In the genomic region with DNA sequence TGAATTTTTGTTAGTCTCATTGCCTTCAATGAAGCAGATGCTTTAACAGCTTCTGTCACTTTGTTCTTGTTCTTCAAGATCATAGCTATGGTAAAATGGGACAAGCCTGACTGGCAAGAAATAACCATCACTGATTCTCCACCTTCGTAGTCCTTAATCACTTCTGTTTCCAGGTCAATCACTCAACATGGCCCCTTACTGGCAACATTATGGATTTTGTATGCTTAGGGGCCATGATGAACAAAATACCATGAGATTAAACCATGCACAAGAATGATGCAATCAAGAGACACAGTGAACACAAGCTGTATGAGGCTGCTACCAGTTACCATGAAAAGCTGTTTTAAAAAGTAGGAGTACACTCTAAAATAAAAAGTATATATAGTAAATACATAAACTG, we compare ENCODE assay signal across 20 cellular contexts. TPM values are rescaled to one million over a fixed set of nuclear protein-coding genes. Genes with fewer than 3 reads are reported as not detected.
DNase-seq lines count a peak whose midpoint lies in the region; ATAC-seq and TF ChIP-seq lines count a peak whose summit lies in the region.
"Had no signal": no experiment of that assay in that cellular context is flagged by ENCODE, and none has a peak within 500 bp of the region (broad histone marks: within the 10 kb centered on the region; RNA-seq: fewer than 3 reads in every experiment).

No MANE protein-coding gene starts in this region.

- no peak for ATAC-seq in Panc1
- ATAC-seq: left cardiac atrium had no signal

- no peaks in the 10 kb centered on the region for H3K9me3 Mint-ChIP-seq in activated naive CD4-positive, alpha-beta T cell treated with anti-CD3 and anti-CD28 coated beads for 36 hours
- H3K9me3 Mint-ChIP-seq in progenitor cell of endocrine pancreas (ENCODE audit: low read depth): no peaks in the 10 kb centered on the region
- H3K9me3 Mint-ChIP-seq: CD4-positive, alpha-beta T cell; IgD-negative memory B cell; neural progenitor cell had no signal

- H3K36me3 Mint-ChIP-seq in activated naive CD4-positive, alpha-beta T cell treated with anti-CD3 and anti-CD28 coated beads for 36 hours (ENCODE audit: low read depth): peaks cover 37% of the 10 kb centered on the region
- H3K36me3 Mint-ChIP-seq in progenitor cell of endocrine pancreas (ENCODE audit: insufficient read depth): peaks cover 25% of the 10 kb centered on the region

- H3K4me1 Mint-ChIP-seq in activated naive CD4-positive, alpha-beta T cell treated with anti-CD3 and anti-CD28 coated beads for 36 hours (ENCODE audit: low read depth): peaks cover 15% of the 10 kb centered on the region
- peaks cover 19% of the 10 kb centered on the region for H3K4me1 Mint-ChIP-seq in progenitor cell of endocrine pancreas (ENCODE audit: low read depth)
- H3K4me1 Mint-ChIP-seq: neural progenitor cell had no signal

- no peak for DNase-seq in activated naive CD4-positive, alpha-beta T cell treated with anti-CD3 and anti-CD28 coated beads for 36 hours
- no peak for DNase-seq in activated naive CD4-positive, alpha-beta T cell treated with Interleukin-2 at 50 U/mL for 16 hours
- DNase-seq in Panc1 (ENCODE audit: low read depth, low spot score): no peak
- DNase-seq in dedifferentiated amniotic fluid mesenchymal stem cell (ENCODE audit: extremely low spot score): peak; percentile 34
- no peak for DNase-seq in progenitor cell of endocrine pancreas (ENCODE audit: low spot score, unreplicated experiment)
- DNase-seq in cerebellum (ENCODE audit: low spot score): no peak
- DNase-seq in HCEC 1CT: no peak
- no peak for DNase-seq in inferior parietal cortex (ENCODE audit: extremely low spot score)
- DNase-seq: activated CD4-positive, alpha-beta T cell treated with anti-CD3 and anti-CD28 coated beads for 4 hours; adrenal gland; CD4-positive, alpha-beta T cell; DMS79; dorsolateral prefrontal cortex; left cardiac atrium; NCI-H1694 treated with DMSO at 0.1 percent for 48 hours; PC-9; SJCRH30; stimulated activated CD4-positive, alpha-beta T cell treated with anti-CD3 and anti-CD28 coated beads, Interleukin-4, amount 100 ng/mL, for 4 hours had no signal

- intact Hi-C loops in activated naive CD4-positive, alpha-beta T cell treated with anti-CD3 and anti-CD28 coated beads for 36 hours (cut with micrococcal nuclease): no loop called here
- intact Hi-C loops in Panc1 (cut with micrococcal nuclease; ENCODE audit: unreplicated experiment): no loop called here

- H3K4me3 ChIP-seq in Panc1 (ENCODE audit: low read depth in 2 of 2, low read length in 2 of 2): no peak overlapping the region
- H3K4me3 ChIP-seq: adrenal gland, dorsolateral prefrontal cortex, neural progenitor cell, PC-9, SJCRH30 had no signal

- POLR2A ChIA-PET in Panc1 (lab: Charles Lee): no interaction called here

- H3K27me3 ChIP-seq in Panc1 (ENCODE audit: control insufficient read depth, insufficient read depth, low read length): no peaks in the 10 kb centered on the region
- H3K27me3 ChIP-seq: adrenal gland, dorsolateral prefrontal cortex, neural progenitor cell, SJCRH30 had no signal

- H3K4me3 Mint-ChIP-seq in activated naive CD4-positive, alpha-beta T cell treated with anti-CD3 and anti-CD28 coated beads for 36 hours: no peak overlapping the region
- H3K4me3 Mint-ChIP-seq in progenitor cell of endocrine pancreas (ENCODE audit: low read depth): no peak overlapping the region
- H3K4me3 Mint-ChIP-seq: CD4-positive, alpha-beta T cell; neural progenitor cell had no signal

- CTCF ChIA-PET in activated naive CD4-positive, alpha-beta T cell treated with anti-CD3 and anti-CD28 coated beads for 36 hours (lab: Charles Lee): interaction anchor here (1.4 to 1.9 kb wide), 2 partner anchors 31 to 33 kb away, joined by 4 to 5 read pairs; partner anchors contain the start of gene ADNP
- CTCF ChIA-PET in Panc1 (lab: Charles Lee): no interaction called here

- no peaks in the 10 kb centered on the region for H3K9me3 ChIP-seq in Panc1 (ENCODE audit: control insufficient read depth, insufficient read depth, low read depth, low read length)
- H3K9me3 ChIP-seq: adrenal gland, SJCRH30 had no signal

- peak overlapping the region; percentile 69 for H3K27ac Mint-ChIP-seq in activated naive CD4-positive, alpha-beta T cell treated with anti-CD3 and anti-CD28 coated beads for 36 hours
- H3K27ac Mint-ChIP-seq in progenitor cell of endocrine pancreas: peak overlapping the region; percentile 3
- H3K27ac Mint-ChIP-seq: CD4-positive, alpha-beta T cell; neural progenitor cell had no signal

- peak overlapping the region; percentile 36; the same call in 1 of the 2 replicates for H3K27ac ChIP-seq in Panc1 (ENCODE audit: low read length)
- H3K27ac ChIP-seq: adrenal gland, neural progenitor cell, PC-9, SJCRH30 had no signal

- H3K36me3 ChIP-seq in Panc1 (ENCODE audit: control insufficient read depth, insufficient read depth, low read length): peaks cover 43% of the 10 kb centered on the region

- H3K4me1 ChIP-seq in Panc1 (ENCODE audit: control insufficient read depth, insufficient read depth, low read length): no peaks in the 10 kb centered on the region; the same call in 1 of the 2 replicates
- H3K4me1 ChIP-seq: adrenal gland, neural progenitor cell, SJCRH30 had no signal

- no TSS peak for BruUV-seq in Panc1 (replicated peaks; lab: Mats Ljungman, UMichigan)

- TF ChIP-seq CTCF in Panc1 (IDR thresholded peaks at IDR 0.05) (no peak), progenitor cell of endocrine pancreas (IDR thresholded peaks at IDR 0.05; ENCODE audit: unreplicated experiment) (no peak)

- in situ Hi-C loops in Panc1 (cut with HindIII; ENCODE audit: low pct_unique_long_range_greater_than_20kb, low sequenced_read_pairs): no loop called here

- H3K27me3 Mint-ChIP-seq in activated naive CD4-positive, alpha-beta T cell treated with anti-CD3 and anti-CD28 coated beads for 36 hours (ENCODE audit: low read depth): no peaks in the 10 kb centered on the region
- no peaks in the 10 kb centered on the region for H3K27me3 Mint-ChIP-seq in progenitor cell of endocrine pancreas
- H3K27me3 Mint-ChIP-seq: CD4-positive, alpha-beta T cell; IgD-negative memory B cell had no signal

RNA-seq across cellular contexts. Expression of gene ADNP, which starts 32.8 kb away (rescaled TPM):
- 10 to 100 TPM; 44.8 to 50.8 TPM for total RNA-seq in activated naive CD4-positive, alpha-beta T cell treated with anti-CD3 and anti-CD28 coated beads for 36 hours
- total RNA-seq in Panc1 (2021; ENCODE audit: unreplicated experiment): 65.1 TPM
- 32.5 TPM for polyA plus RNA-seq in Panc1 (2012; ENCODE audit: insufficient read length)
- total RNA-seq in progenitor cell of endocrine pancreas: 127 and 144 TPM in 2 replicates
- total RNA-seq in cerebellum: 84.3 TPM

RNA-seq across cellular contexts. Expression of gene DPM1, which starts 59.9 kb away (rescaled TPM):
- 10 to 100 TPM; 64.8 to 66.1 TPM for total RNA-seq in activated naive CD4-positive, alpha-beta T cell treated with anti-CD3 and anti-CD28 coated beads for 36 hours
- total RNA-seq in Panc1 (2021; ENCODE audit: unreplicated experiment): 50.2 TPM
- 39.6 TPM for polyA plus RNA-seq in Panc1 (2012; ENCODE audit: insufficient read length)
- 41.4 and 43.9 TPM in 2 replicates for total RNA-seq in progenitor cell of endocrine pancreas
- total RNA-seq in cerebellum: 23.6 TPM
